1 cellular context compared by ENCODE assay signal in genomic region chr6:3118353-3119039, GRCh38.
TF ChIP-seq lines count a peak whose summit lies in the region.

TSS of gene BPHL (plus strand) at chr6:3118711. CDS start at chr6:3118741, 30 bp downstream.

TF ChIP-seq in K562, 482 proteins besides CTCF, POLR2A, EP300 and RAD21 (continued from another document and continues in another):
- TF ChIP-seq, protein P1, sequence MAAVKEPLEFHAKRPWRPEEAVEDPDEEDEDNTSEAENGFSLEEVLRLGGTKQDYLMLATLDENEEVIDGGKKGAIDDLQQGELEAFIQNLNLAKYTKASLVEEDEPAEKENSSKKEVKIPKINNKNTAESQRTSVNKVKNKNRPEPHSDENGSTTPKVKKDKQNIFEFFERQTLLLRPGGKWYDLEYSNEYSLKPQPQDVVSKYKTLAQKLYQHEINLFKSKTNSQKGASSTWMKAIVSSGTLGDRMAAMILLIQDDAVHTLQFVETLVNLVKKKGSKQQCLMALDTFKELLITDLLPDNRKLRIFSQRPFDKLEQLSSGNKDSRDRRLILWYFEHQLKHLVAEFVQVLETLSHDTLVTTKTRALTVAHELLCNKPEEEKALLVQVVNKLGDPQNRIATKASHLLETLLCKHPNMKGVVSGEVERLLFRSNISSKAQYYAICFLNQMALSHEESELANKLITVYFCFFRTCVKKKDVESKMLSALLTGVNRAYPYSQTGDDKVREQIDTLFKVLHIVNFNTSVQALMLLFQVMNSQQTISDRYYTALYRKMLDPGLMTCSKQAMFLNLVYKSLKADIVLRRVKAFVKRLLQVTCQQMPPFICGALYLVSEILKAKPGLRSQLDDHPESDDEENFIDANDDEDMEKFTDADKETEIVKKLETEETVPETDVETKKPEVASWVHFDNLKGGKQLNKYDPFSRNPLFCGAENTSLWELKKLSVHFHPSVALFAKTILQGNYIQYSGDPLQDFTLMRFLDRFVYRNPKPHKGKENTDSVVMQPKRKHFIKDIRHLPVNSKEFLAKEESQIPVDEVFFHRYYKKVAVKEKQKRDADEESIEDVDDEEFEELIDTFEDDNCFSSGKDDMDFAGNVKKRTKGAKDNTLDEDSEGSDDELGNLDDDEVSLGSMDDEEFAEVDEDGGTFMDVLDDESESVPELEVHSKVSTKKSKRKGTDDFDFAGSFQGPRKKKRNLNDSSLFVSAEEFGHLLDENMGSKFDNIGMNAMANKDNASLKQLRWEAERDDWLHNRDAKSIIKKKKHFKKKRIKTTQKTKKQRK (IDR thresholded peaks at IDR 0.05; ENCODE audit: borderline replicate concordance, low read depth, low read length): no peak
- TF ChIP-seq SMARCA5 (IDR thresholded peaks at IDR 0.05) (no peak), CEBPG (CRISPR knock-in tag; IDR thresholded peaks at IDR 0.05) (no peak), CEBPG (tag; conservative IDR thresholded peaks at IDR 0.05 in 1 of 2, IDR thresholded peaks at IDR 0.05 in 1 of 2) (no peak), ZNF561 (CRISPR knock-in tag; conservative IDR thresholded peaks at IDR 0.05) (no peak), MLX (CRISPR knock-in tag; conservative IDR thresholded peaks at IDR 0.05) (no peak), E2F8 (IDR thresholded peaks at IDR 0.05; ENCODE audit: low read depth, partially characterized antibody) (peak; percentile 32), HMGN3 (IDR thresholded peaks at IDR 0.05; ENCODE audit: borderline replicate concordance, extremely low read depth, insufficient read length, low read depth, low read length) (peak; percentile 85), NCOA6 (IDR thresholded peaks at IDR 0.05) (no peak), HNRNPUL1 (IDR thresholded peaks at IDR 0.05; ENCODE audit: low read length) (no peak), BRF1 (IDR thresholded peaks at IDR 0.05; ENCODE audit: borderline replicate concordance, extremely low read depth, insufficient read length) (no peak), AFF4 (CRISPR knock-in tag; IDR thresholded peaks at IDR 0.05) (0 out of 2 replicates have a peak, but pooled peaks have one; percentile 80), ZNF436 (CRISPR knock-in tag; IDR thresholded peaks at IDR 0.05) (no peak), SP2 (IDR thresholded peaks at IDR 0.05; ENCODE audit: extremely low read depth, low read depth, low read length, poor library complexity, severe bottlenecking) (no peak), ZNF695 (CRISPR knock-in tag; IDR thresholded peaks at IDR 0.05) (no peak), NRF1 (conservative IDR thresholded peaks at IDR 0.05 in 1 of 2, IDR thresholded peaks at IDR 0.05 in 1 of 2) (peak; percentile 95 to 96), CHD1 (IDR thresholded peaks at IDR 0.05; ENCODE audit: low read length) (no peak), NR4A1 (CRISPR knock-in tag; IDR thresholded peaks at IDR 0.05) (no peak), NR4A1 (tag; IDR thresholded peaks at IDR 0.05) (peak; percentile 47; the same call in 1 of the 2 replicates), SAFB (IDR thresholded peaks at IDR 0.05; ENCODE audit: borderline replicate concordance, low read depth, low read length) (peak; percentile 76), KLF16 (IDR thresholded peaks at IDR 0.05) (no peak), ATF1 (CRISPR knock-in tag; IDR thresholded peaks at IDR 0.05) (no peak), ATF1 (tag; IDR thresholded peaks at IDR 0.05) (peak; percentile 78), CBFA2T3 (IDR thresholded peaks at IDR 0.05) (no peak), NFXL1 (CRISPR knock-in tag; IDR thresholded peaks at IDR 0.05) (no peak), MED1 (CRISPR knock-in tag; IDR thresholded peaks at IDR 0.05; ENCODE audit: borderline replicate concordance) (no peak), RBM39 (optimal IDR thresholded peaks at IDR 0.05; ENCODE audit: low read depth, low read length) (no peak), DACH1 (IDR thresholded peaks at IDR 0.05; ENCODE audit: partially characterized antibody) (no peak), CREB3 (tag; conservative IDR thresholded peaks at IDR 0.05; ENCODE audit: low read depth) (no peak), ZNF143 (CRISPR knock-in tag; IDR thresholded peaks at IDR 0.05) (no peak), ZC3H4 (CRISPR knock-in tag; IDR thresholded peaks at IDR 0.05; ENCODE audit: borderline replicate concordance) (peak; percentile 77; the same call in 1 of the 2 replicates), POLR3G (IDR thresholded peaks at IDR 0.05; ENCODE audit: extremely low read depth, insufficient read length, insufficient replicate concordance) (no peak), ZNF785 (CRISPR knock-in tag; IDR thresholded peaks at IDR 0.05) (no peak), CHD4 (IDR thresholded peaks at IDR 0.05; ENCODE audit: insufficient read depth, insufficient replicate concordance, low read depth, low read length, poor library complexity, severe bottlenecking) (no peak), HMGXB4 (CRISPR knock-in tag; IDR thresholded peaks at IDR 0.05) (no peak; the same call in 1 of the 2 replicates), NFATC3 (IDR thresholded peaks at IDR 0.05) (no peak), THRAP3 (IDR thresholded peaks at IDR 0.05; ENCODE audit: borderline replicate concordance) (no peak), ELF2 (CRISPR knock-in tag; IDR thresholded peaks at IDR 0.05) (no peak; the same call in 1 of the 2 replicates), KLF6 (CRISPR knock-in tag; IDR thresholded peaks at IDR 0.05; ENCODE audit: borderline replicate concordance) (peak; percentile 57; the same call in 1 of the 2 replicates), RBM25 (IDR thresholded peaks at IDR 0.05; ENCODE audit: low read depth, low read length, severe bottlenecking) (peak; percentile 13), SAFB2 (IDR thresholded peaks at IDR 0.05; ENCODE audit: borderline replicate concordance, low read depth, low read length, severe bottlenecking) (no peak), MYC (IDR thresholded peaks at IDR 0.05; ENCODE audit: low read depth, low read length) (peak; percentile 40; the same call in 1 of the 2 replicates), MYC (CRISPR knock-in tag; IDR thresholded peaks at IDR 0.05; ENCODE audit: borderline replicate concordance, low read depth) (peak; percentile 70; the same call in 1 of the 2 replicates), ZNF174 (CRISPR knock-in tag; IDR thresholded peaks at IDR 0.05) (no peak)
- TF ChIP-seq, protein P2, sequence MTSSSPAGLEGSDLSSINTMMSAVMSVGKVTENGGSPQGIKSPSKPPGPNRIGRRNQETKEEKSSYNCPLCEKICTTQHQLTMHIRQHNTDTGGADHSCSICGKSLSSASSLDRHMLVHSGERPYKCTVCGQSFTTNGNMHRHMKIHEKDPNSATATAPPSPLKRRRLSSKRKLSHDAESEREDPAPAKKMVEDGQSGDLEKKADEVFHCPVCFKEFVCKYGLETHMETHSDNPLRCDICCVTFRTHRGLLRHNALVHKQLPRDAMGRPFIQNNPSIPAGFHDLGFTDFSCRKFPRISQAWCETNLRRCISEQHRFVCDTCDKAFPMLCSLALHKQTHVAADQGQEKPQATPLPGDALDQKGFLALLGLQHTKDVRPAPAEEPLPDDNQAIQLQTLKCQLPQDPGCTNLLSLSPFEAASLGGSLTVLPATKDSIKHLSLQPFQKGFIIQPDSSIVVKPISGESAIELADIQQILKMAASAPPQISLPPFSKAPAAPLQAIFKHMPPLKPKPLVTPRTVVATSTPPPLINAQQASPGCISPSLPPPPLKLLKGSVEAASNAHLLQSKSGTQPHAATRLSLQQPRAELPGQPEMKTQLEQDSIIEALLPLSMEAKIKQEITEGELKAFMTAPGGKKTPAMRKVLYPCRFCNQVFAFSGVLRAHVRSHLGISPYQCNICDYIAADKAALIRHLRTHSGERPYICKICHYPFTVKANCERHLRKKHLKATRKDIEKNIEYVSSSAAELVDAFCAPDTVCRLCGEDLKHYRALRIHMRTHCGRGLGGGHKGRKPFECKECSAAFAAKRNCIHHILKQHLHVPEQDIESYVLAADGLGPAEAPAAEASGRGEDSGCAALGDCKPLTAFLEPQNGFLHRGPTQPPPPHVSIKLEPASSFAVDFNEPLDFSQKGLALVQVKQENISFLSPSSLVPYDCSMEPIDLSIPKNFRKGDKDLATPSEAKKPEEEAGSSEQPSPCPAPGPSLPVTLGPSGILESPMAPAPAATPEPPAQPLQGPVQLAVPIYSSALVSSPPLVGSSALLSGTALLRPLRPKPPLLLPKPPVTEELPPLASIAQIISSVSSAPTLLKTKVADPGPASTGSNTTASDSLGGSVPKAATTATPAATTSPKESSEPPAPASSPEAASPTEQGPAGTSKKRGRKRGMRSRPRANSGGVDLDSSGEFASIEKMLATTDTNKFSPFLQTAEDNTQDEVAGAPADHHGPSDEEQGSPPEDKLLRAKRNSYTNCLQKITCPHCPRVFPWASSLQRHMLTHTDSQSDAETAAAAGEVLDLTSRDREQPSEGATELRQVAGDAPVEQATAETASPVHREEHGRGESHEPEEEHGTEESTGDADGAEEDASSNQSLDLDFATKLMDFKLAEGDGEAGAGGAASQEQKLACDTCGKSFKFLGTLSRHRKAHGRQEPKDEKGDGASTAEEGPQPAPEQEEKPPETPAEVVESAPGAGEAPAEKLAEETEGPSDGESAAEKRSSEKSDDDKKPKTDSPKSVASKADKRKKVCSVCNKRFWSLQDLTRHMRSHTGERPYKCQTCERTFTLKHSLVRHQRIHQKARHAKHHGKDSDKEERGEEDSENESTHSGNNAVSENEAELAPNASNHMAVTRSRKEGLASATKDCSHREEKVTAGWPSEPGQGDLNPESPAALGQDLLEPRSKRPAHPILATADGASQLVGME (CRISPR knock-in tag; IDR thresholded peaks at IDR 0.05): peak; percentile 34; the same call in 1 of the 2 replicates
